In genomic region chr3:38186781-38187180, GRCh38 we compare ENCODE assay signal across 33 cellular contexts.
"Had no signal": no experiment of that assay in that cellular context is flagged by ENCODE, and none has a peak within 500 bp of the region (broad histone marks: within the 10 kb centered on the region; RNA-seq: fewer than 3 reads in every experiment).

No MANE protein-coding gene starts in this region.

- FAIRE-seq: astrocyte, bronchial epithelial cell, colon had no signal

- H3K27ac ChIP-seq: adrenal gland, ascending aorta, body of pancreas, brain microvascular endothelial cell, breast epithelium, cardiac muscle cell had no signal

- H3K36me3 ChIP-seq: breast epithelium had no signal

- DNase-seq: activated effector memory CD4-positive, alpha-beta T cell treated with anti-CD3 and anti-CD28 coated beads, Interleukin-2, amount 50 U/mL, for 16 hours; activated effector memory CD4-positive, alpha-beta T cell treated with Interleukin-2 at 50 U/mL for 16 hours; activated gamma-delta T cell; activated gamma-delta T cell treated with Interleukin-2 at 50 U/mL for 16 hours; activated naive CD4-positive, alpha-beta T cell; activated naive CD4-positive, alpha-beta T cell treated with anti-CD3 and anti-CD28 coated beads for 36 hours; activated naive CD4-positive, alpha-beta T cell treated with anti-CD3 and anti-CD28 coated beads, Interleukin-2, amount 10 ng/mL, durations not matched to agents 7 days and 5 days; activated naive CD4-positive, alpha-beta T cell treated with anti-CD3 and anti-CD28 coated beads, Interleukin-2, amount 50 U/mL, for 16 hours; activated naive CD4-positive, alpha-beta T cell treated with Interleukin-2 at 50 U/mL for 16 hours; activated naive CD8-positive, alpha-beta T cell treated with anti-CD3 and anti-CD28 coated beads for 36 hours; activated naive CD8-positive, alpha-beta T cell treated with anti-CD3 and anti-CD28 coated beads, Interleukin-2, amount 10 ng/mL, durations not matched to agents 7 days and 5 days; activated naive CD8-positive, alpha-beta T cell treated with anti-CD3 and anti-CD28 coated beads, Interleukin-2, amount 50 U/mL, for 24 hours; activated T-cell treated with anti-CD3 and anti-CD28 coated beads, Interleukin-2, amount 50 U/mL, for 24 hours; activated T-cell treated with anti-CD3 and anti-CD28 coated beads, Interleukin-2, amount 50 U/mL, for 4 hours; activated T-cell treated with anti-CD3 and anti-CD28 coated beads, Interleukin-2, amount 50 U/mL, for 48 hours; activated T-cell treated with anti-CD3 and anti-CD28 coated beads, Interleukin-2, amount 50 U/mL, for 72 hours; adrenal gland; amniotic stem cell; amygdala; aorta; body of pancreas; brain microvascular endothelial cell; caudate nucleus; central memory CD4-positive, alpha-beta T cell; cerebellar nuclear complex had no signal

- ATAC-seq: activated naive CD4-positive, alpha-beta T cell treated with anti-CD3 and anti-CD28 coated beads, Interleukin-2, amount 50 U/mL, for 72 hours; activated naive CD8-positive, alpha-beta T cell treated with anti-CD3 and anti-CD28 coated beads, Interleukin-2, amount 50 U/mL, for 24 hours; activated T-cell treated with anti-CD3 and anti-CD28 coated beads, Interleukin-2, amount 50 U/mL, for 4 hours; activated T-cell treated with anti-CD3 and anti-CD28 coated beads, Interleukin-2, amount 50 U/mL, for 72 hours; activated T-helper 17 cell treated with anti-CD3 and anti-CD28 coated beads, Interleukin-2, amount 50 U/mL, for 72 hours; body of pancreas had no signal

- H3K4me3 ChIP-seq: adrenal gland, ascending aorta, body of pancreas, breast epithelium, cardiac muscle cell had no signal

- H3K9me3 ChIP-seq: adrenal gland, ascending aorta, body of pancreas, breast epithelium had no signal

- H3K4me1 ChIP-seq: adrenal gland, body of pancreas, breast epithelium had no signal

- H3K27me3 ChIP-seq: adrenal gland, ascending aorta, body of pancreas, brain microvascular endothelial cell, breast epithelium, cardiac muscle cell had no signal
